ENCODE assay signal across 1 cellular context in genomic region chr19:14085309-14085995, GRCh38.
A peak's percentile ranks its signal among the peaks of the same experiment; 100 is the strongest.
TF ChIP-seq lines count a peak whose summit lies in the region.

Gene C19orf67 (minus strand): TSS chr19:14085783. CDS start chr19:14085627, 156 bp downstream.

TF ChIP-seq in K562, 482 proteins besides CTCF, POLR2A, EP300 and RAD21 (continues in another document):
- TF ChIP-seq CXXC5 (CRISPR knock-in tag; IDR thresholded peaks at IDR 0.05) = peak; percentile 46
- TF ChIP-seq HDAC1 (IDR thresholded peaks at IDR 0.05) = peak in 1 of 2 experiments; percentile 48; a peak in 1 of 4 replicates
- 0 out of 2 replicates have a peak, but pooled peaks have one; percentile 46 for TF ChIP-seq ARID4B (CRISPR knock-in tag; IDR thresholded peaks at IDR 0.05)
- peak; percentile 54 for TF ChIP-seq FIP1L1 (IDR thresholded peaks at IDR 0.05; ENCODE audit: low read depth, low read length, poor library complexity, severe bottlenecking)
- peak; percentile 33 for TF ChIP-seq VEZF1 (CRISPR knock-in tag; IDR thresholded peaks at IDR 0.05)
- TF ChIP-seq KLF10 (CRISPR knock-in tag; IDR thresholded peaks at IDR 0.05) = no peak
- peak; percentile 77 for TF ChIP-seq POLR2G (IDR thresholded peaks at IDR 0.05; ENCODE audit: low read depth, low read length)
- no peak for TF ChIP-seq POLR2AphosphoS5 (IDR thresholded peaks at IDR 0.05; ENCODE audit: control insufficient read depth, insufficient read depth, low read depth, low read length)
- peak; percentile 41 for TF ChIP-seq CCNT2 (IDR thresholded peaks at IDR 0.05; ENCODE audit: borderline replicate concordance, extremely low read depth, insufficient read length, low read depth, low read length)
- peak; percentile 68 for TF ChIP-seq PRDM10 (IDR thresholded peaks at IDR 0.05; ENCODE audit: partially characterized antibody)
- TF ChIP-seq STAG1 (CRISPR knock-in tag; IDR thresholded peaks at IDR 0.05; ENCODE audit: borderline replicate concordance) = peak; percentile 9; the same call in 1 of the 2 replicates
- peak; percentile 62; the same call in 1 of the 2 replicates for TF ChIP-seq EP400 (IDR thresholded peaks at IDR 0.05)
- no peak for TF ChIP-seq SMARCE1 (IDR thresholded peaks at IDR 0.05)
- peak; percentile 70 for TF ChIP-seq ZBTB7A (IDR thresholded peaks at IDR 0.05; ENCODE audit: borderline replicate concordance, control insufficient read depth, low read depth, low read length)
- TF ChIP-seq, protein P1, sequence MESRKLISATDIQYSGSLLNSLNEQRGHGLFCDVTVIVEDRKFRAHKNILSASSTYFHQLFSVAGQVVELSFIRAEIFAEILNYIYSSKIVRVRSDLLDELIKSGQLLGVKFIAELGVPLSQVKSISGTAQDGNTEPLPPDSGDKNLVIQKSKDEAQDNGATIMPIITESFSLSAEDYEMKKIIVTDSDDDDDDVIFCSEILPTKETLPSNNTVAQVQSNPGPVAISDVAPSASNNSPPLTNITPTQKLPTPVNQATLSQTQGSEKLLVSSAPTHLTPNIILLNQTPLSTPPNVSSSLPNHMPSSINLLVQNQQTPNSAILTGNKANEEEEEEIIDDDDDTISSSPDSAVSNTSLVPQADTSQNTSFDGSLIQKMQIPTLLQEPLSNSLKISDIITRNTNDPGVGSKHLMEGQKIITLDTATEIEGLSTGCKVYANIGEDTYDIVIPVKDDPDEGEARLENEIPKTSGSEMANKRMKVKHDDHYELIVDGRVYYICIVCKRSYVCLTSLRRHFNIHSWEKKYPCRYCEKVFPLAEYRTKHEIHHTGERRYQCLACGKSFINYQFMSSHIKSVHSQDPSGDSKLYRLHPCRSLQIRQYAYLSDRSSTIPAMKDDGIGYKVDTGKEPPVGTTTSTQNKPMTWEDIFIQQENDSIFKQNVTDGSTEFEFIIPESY (CRISPR knock-in tag; IDR thresholded peaks at IDR 0.05) = peak; percentile 88
- TF ChIP-seq ZC3H11A (IDR thresholded peaks at IDR 0.05; ENCODE audit: low read depth, low read length) = no peak
- peak; percentile 44; the same call in 1 of the 2 replicates for TF ChIP-seq CTBP1 (IDR thresholded peaks at IDR 0.05; ENCODE audit: borderline replicate concordance)
- TF ChIP-seq ETV6 (IDR thresholded peaks at IDR 0.05; ENCODE audit: borderline replicate concordance in 1 of 2, low read depth in 2 of 2, low read length in 1 of 2) = no peak
- no peak for TF ChIP-seq ETV6 (CRISPR knock-in tag; IDR thresholded peaks at IDR 0.05; ENCODE audit: borderline replicate concordance)
- TF ChIP-seq, protein P2, sequence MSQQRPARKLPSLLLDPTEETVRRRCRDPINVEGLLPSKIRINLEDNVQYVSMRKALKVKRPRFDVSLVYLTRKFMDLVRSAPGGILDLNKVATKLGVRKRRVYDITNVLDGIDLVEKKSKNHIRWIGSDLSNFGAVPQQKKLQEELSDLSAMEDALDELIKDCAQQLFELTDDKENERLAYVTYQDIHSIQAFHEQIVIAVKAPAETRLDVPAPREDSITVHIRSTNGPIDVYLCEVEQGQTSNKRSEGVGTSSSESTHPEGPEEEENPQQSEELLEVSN (IDR thresholded peaks at IDR 0.05; ENCODE audit: borderline replicate concordance in 1 of 2, extremely low read depth in 1 of 2, insufficient read depth in 1 of 2, insufficient read length in 1 of 2, low read depth in 1 of 2, low read length in 1 of 2, poor library complexity in 1 of 2, severe bottlenecking in 1 of 2) = peak; percentile 25 to 71
- TF ChIP-seq PML (IDR thresholded peaks at IDR 0.05; ENCODE audit: low read length) = no peak
- peak; percentile 59 for TF ChIP-seq RBFOX2 (IDR thresholded peaks at IDR 0.05; ENCODE audit: low read depth, low read length)
- peak; percentile 73 to 78 for TF ChIP-seq NRF1 (conservative IDR thresholded peaks at IDR 0.05 in 1 of 2, IDR thresholded peaks at IDR 0.05 in 1 of 2)
- TF ChIP-seq ELF2 (CRISPR knock-in tag; IDR thresholded peaks at IDR 0.05) = 0 out of 2 replicates have a peak, but pooled peaks have one; percentile 43
- TF ChIP-seq DPF2 (IDR thresholded peaks at IDR 0.05) = peak; percentile 37; the same call in 1 of the 2 replicates
- 0 out of 2 replicates have a peak, but pooled peaks have one; percentile 49 for TF ChIP-seq BHLHE40 (IDR thresholded peaks at IDR 0.05; ENCODE audit: low read length)
- TF ChIP-seq, protein P3, sequence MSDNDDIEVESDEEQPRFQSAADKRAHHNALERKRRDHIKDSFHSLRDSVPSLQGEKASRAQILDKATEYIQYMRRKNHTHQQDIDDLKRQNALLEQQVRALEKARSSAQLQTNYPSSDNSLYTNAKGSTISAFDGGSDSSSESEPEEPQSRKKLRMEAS (CRISPR knock-in tag; IDR thresholded peaks at IDR 0.05) = peak; percentile 64
- TF ChIP-seq HES1 (IDR thresholded peaks at IDR 0.05; ENCODE audit: low read depth) = peak; percentile 78
- TF ChIP-seq, protein P4, sequence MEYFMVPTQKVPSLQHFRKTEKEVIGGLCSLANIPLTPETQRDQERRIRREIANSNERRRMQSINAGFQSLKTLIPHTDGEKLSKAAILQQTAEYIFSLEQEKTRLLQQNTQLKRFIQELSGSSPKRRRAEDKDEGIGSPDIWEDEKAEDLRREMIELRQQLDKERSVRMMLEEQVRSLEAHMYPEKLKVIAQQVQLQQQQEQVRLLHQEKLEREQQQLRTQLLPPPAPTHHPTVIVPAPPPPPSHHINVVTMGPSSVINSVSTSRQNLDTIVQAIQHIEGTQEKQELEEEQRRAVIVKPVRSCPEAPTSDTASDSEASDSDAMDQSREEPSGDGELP (CRISPR knock-in tag; IDR thresholded peaks at IDR 0.05; ENCODE audit: borderline replicate concordance) = peak; percentile 13; the same call in 1 of the 2 replicates
- TF ChIP-seq HNRNPH1 (optimal IDR thresholded peaks at IDR 0.05; ENCODE audit: low read depth, low read length) = no peak
- TF ChIP-seq, protein P5, sequence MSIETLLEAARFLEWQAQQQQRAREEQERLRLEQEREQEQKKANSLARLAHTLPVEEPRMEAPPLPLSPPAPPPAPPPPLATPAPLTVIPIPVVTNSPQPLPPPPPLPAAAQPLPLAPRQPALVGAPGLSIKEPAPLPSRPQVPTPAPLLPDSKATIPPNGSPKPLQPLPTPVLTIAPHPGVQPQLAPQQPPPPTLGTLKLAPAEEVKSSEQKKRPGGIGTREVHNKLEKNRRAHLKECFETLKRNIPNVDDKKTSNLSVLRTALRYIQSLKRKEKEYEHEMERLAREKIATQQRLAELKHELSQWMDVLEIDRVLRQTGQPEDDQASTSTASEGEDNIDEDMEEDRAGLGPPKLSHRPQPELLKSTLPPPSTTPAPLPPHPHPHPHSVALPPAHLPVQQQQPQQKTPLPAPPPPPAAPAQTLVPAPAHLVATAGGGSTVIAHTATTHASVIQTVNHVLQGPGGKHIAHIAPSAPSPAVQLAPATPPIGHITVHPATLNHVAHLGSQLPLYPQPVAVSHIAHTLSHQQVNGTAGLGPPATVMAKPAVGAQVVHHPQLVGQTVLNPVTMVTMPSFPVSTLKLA (conservative IDR thresholded peaks at IDR 0.05) = peak; percentile 51 to 77
- 0 out of 2 replicates have a peak, but pooled peaks have one; percentile 32 for TF ChIP-seq PHB (CRISPR knock-in tag; IDR thresholded peaks at IDR 0.05)
